In the genomic region with DNA sequence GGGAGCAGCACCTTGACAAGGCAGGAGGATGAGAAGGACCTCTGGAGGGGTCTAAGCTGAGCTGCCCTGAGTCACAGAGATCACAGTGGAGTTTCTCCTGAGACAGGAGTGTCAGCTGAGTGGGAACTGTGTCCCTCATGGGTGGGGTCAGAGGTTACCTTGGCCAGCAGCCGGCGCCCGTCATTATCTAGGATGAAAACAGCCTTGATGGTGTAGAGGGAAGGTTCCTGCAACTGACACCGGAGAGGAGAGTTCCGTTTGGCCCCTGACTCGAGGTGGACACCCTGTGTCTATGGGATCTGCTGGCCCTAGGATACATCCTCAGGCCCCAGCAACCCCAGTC, we compare ENCODE assay signal across 9 cellular contexts. TPM values are rescaled to one million over a fixed set of nuclear protein-coding genes. Genes with fewer than 3 reads are reported as not detected.
A peak's percentile ranks its signal among the peaks of the same experiment; 100 is the strongest.
DNase-seq lines count a peak whose midpoint lies in the region; ATAC-seq and TF ChIP-seq lines count a peak whose summit lies in the region.
"Had no signal": no experiment of that assay in that cellular context is flagged by ENCODE, and none has a peak within 500 bp of the region (broad histone marks: within the 10 kb centered on the region; RNA-seq: fewer than 3 reads in every experiment).

No MANE protein-coding gene starts in this region.

- peaks cover 14% of the 10 kb centered on the region for H3K27me3 Mint-ChIP-seq in nephron (ENCODE audit: low read depth)

- peak overlapping the region; percentile 75 to 89 (median 86) for H3K4me3 Mint-ChIP-seq in nephron

- H3K4me1 Mint-ChIP-seq in nephron, result peaks cover 16% of the 10 kb centered on the region

- no peaks in the 10 kb centered on the region for H4K20me1 ChIP-seq in KMS-11 (ENCODE audit: insufficient read depth)

- 75 to 82% methylated on average over 6 of the region's 6 CpGs for WGBS in ectodermal cell, 2 experiments

- H3K79me2 ChIP-seq in KMS-11 (ENCODE audit: insufficient read depth, low read depth), result no peaks in the 10 kb centered on the region

- H2AFZ ChIP-seq in KMS-11 (ENCODE audit: low read depth), result peak overlapping the region; percentile 82

- H3K4me1 ChIP-seq in KMS-11 (ENCODE audit: low read depth, poor library complexity, severe bottlenecking) (peaks cover 15% of the 10 kb centered on the region), ectodermal cell (ENCODE audit: control insufficient read depth, insufficient read depth, low read length) (no peaks in the 10 kb centered on the region)

- peak overlapping the region; percentile 42; the same call in 1 of the 2 replicates for H3K4me2 ChIP-seq in KMS-11

- H3K4me3 ChIP-seq in AG04450 (ENCODE audit: low read depth, low read length), result peak overlapping the region; percentile 70
- H3K4me3 ChIP-seq in KMS-11 (IDR thresholded peaks at IDR 0.05; ENCODE audit: insufficient read depth, low read depth, low read length), result no peak overlapping the region
- peak overlapping the region; percentile 46 for H3K4me3 ChIP-seq in ectodermal cell (ENCODE audit: insufficient read depth, low read depth, low read length)

- H3K36me3 Mint-ChIP-seq in nephron (ENCODE audit: low read depth), result no peaks in the 10 kb centered on the region

- no peaks in the 10 kb centered on the region for H3K9me3 ChIP-seq in AG04450 (ENCODE audit: control insufficient read depth, insufficient read depth, low read length)
- H3K9me3 ChIP-seq in ectodermal cell (ENCODE audit: control insufficient read depth, low read length), result peaks cover 2% of the 10 kb centered on the region

- H3K27ac ChIP-seq in AG04450 (ENCODE audit: low read depth, low read length), result peak overlapping the region; percentile 11
- no peak overlapping the region for H3K27ac ChIP-seq in KMS-11
- H3K27ac ChIP-seq in ectodermal cell (ENCODE audit: insufficient read depth, low read depth, low read length, poor library complexity, severe bottlenecking), result no peak overlapping the region

- H3K36me3 ChIP-seq in KMS-11 (ENCODE audit: insufficient read depth), result no peaks in the 10 kb centered on the region
- H3K36me3 ChIP-seq in ectodermal cell (ENCODE audit: control insufficient read depth, insufficient read depth, low read length), result no peaks in the 10 kb centered on the region

- no peaks in the 10 kb centered on the region for H3K9me3 Mint-ChIP-seq in nephron

- 0 out of 2 replicates have a peak overlapping the region, but pooled peaks have one; percentile 37 for H3K9ac ChIP-seq in KMS-11

- TF ChIP-seq CTCF in AG04450 (IDR thresholded peaks at IDR 0.05; ENCODE audit: low read depth, low read length) (no peak), KMS-11 (conservative IDR thresholded peaks at IDR 0.05; ENCODE audit: low read depth, low read length) (no peak), nephron (IDR thresholded peaks at IDR 0.05; ENCODE audit: unreplicated experiment in 3 of 3) (no peak)

- ATAC-seq in HG02571 (IDR thresholded peaks at IDR 0.05; ENCODE audit: unreplicated experiment) (no peak), GM21717 (IDR thresholded peaks at IDR 0.05; ENCODE audit: unreplicated experiment) (no peak)

- no peaks in the 10 kb centered on the region for H3K27me3 ChIP-seq in AG04450 (ENCODE audit: control insufficient read depth, insufficient read depth, low read length)
- no peaks in the 10 kb centered on the region; the same call in 1 of the 2 replicates for H3K27me3 ChIP-seq in KMS-11 (ENCODE audit: insufficient read depth, low read depth)
- H3K27me3 ChIP-seq in ectodermal cell (ENCODE audit: control insufficient read depth, insufficient read depth, low read length, poor library complexity, severe bottlenecking), result peaks cover 40% of the 10 kb centered on the region

- peak overlapping the region in 2 of 3 experiments; percentile 58 to 59 for H3K27ac Mint-ChIP-seq in nephron

- CTCF ChIA-PET in AG04450 (lab: Charles Lee), result interaction anchor here (1.7 to 3.2 kb wide), 5 partner anchors 11 to 65 kb away, joined by 6 to 28 read pairs (median 12); a partner anchor contains a TSS

- DNase-seq in AG04450 (ENCODE audit: low read depth, low spot score) (no peak), NCI-H2196 (lab: John Stamatoyannopoulos, UW; ENCODE audit: unreplicated experiment) (no peak), NCI-H1048 (lab: John Stamatoyannopoulos, UW) (no peak)
- DNase-seq: NCI-H2029 had no signal

- POLR2A ChIA-PET in AG04450 (lab: Yijun Ruan, JAX), result interaction anchor here (1.8 to 2.5 kb wide), 2 partner anchors 11 to 12 kb away, joined by 9 read pairs; a partner anchor contains a TSS

RNA-seq across cellular contexts. Expression of a gene that starts 0.9 kb away (rescaled TPM):
- polyA plus RNA-seq in AG04450 (2011; rRNA removed), result 107 and 122 TPM in 2 replicates
- 76.3 and 92.6 TPM in 2 replicates for polyA minus RNA-seq in AG04450 (2011; rRNA and poly(A)+ RNA removed)
- 1.5 TPM for polyA plus RNA-seq in ectodermal cell (2013, experiment 1 of 4)
- 0.69 TPM for polyA plus RNA-seq in ectodermal cell (2013, experiment 2 of 4)
- polyA plus RNA-seq in ectodermal cell (2013, experiment 3 of 4), result 0.96 TPM
- 2.1 TPM for polyA plus RNA-seq in ectodermal cell (2013, experiment 4 of 4)

RNA-seq across cellular contexts. Expression of a gene that starts 11.5 kb away (rescaled TPM):
- 237 and 251 TPM in 2 replicates for polyA plus RNA-seq in AG04450 (2011; rRNA removed)
- polyA minus RNA-seq in AG04450 (2011; rRNA and poly(A)+ RNA removed), result 179 and 186 TPM in 2 replicates
- 140 TPM for polyA plus RNA-seq in ectodermal cell (2013, experiment 1 of 4)
- polyA plus RNA-seq in ectodermal cell (2013, experiment 2 of 4), result 152 TPM
- 101 TPM for polyA plus RNA-seq in ectodermal cell (2013, experiment 3 of 4)
- polyA plus RNA-seq in ectodermal cell (2013, experiment 4 of 4), result 109 TPM
